ENCODE assay signal across 8 cellular contexts in the genomic region with DNA sequence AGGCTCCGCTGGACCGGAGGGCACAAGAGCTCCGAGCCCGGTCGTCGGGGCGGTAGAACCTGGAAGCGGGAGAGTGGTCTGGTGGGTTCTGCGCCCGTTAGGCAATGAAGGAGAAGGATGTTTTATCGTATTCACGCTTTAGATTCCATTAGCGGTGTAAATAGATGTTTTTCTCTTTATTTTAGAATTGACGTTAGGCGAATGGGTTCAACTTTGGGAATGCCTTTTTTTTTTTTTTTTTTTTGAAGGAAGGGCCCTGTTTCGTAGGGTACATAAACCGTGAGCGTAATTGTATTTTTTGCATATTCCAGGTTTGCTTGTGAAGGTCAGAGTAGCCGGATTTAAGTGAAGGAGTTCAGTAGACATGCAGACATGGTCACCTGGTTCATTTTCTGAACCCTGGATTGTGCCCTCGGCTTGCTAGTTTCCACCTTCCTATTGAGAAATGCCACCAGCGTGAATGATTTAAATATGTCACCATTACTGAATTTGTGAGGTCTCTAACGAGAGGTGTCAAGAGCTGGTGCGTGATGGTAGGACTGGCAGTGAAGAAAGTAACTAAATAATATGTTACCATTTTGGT. TPM values are rescaled to one million over a fixed set of nuclear protein-coding genes. Genes with fewer than 3 reads are reported as not detected.
DNase-seq lines count a peak whose midpoint lies in the region; ATAC-seq, FAIRE-seq and TF ChIP-seq lines count a peak whose summit lies in the region.

No MANE protein-coding gene starts in this region.

- WGBS in psoas muscle, 3 donors, result 5 to 10% (median 7%) methylated on average over 23 of the region's 23 CpGs

- H3K4me3 ChIP-seq in OCI-LY1 (ENCODE audit: low read depth, low read length, poor library complexity, severe bottlenecking), result peak overlapping the region; percentile 82
- peak overlapping the region; percentile 98 for H3K4me3 ChIP-seq in epithelial cell of proximal tubule (ENCODE audit: low read depth, low read length)
- peak overlapping the region; percentile 84 for H3K4me3 ChIP-seq in psoas muscle

- H3K36me3 ChIP-seq in OCI-LY1 (ENCODE audit: insufficient read depth, low read length) (peaks cover 28% of the 10 kb centered on the region), psoas muscle (ENCODE audit: insufficient read depth in 1 of 2, low read depth in 1 of 2) (peaks cover 0 to under 1% of the 10 kb centered on the region in 2 donors)

- H3K4me2 ChIP-seq in OCI-LY1 (ENCODE audit: low read length), result peak overlapping the region; percentile 91

- ATAC-seq in psoas muscle, result no peak

- TF ChIP-seq POLR2A in GM12892 (IDR thresholded peaks at IDR 0.05; ENCODE audit: low read depth, low read length), result no peak

- peak overlapping the region; percentile 80 for H3K9ac ChIP-seq in OCI-LY1 (ENCODE audit: low read length)

- intact Hi-C loops in psoas muscle (cut with DNase I), result no loop called here

- no peaks in the 10 kb centered on the region for H3F3A ChIP-seq in OCI-LY1 (ENCODE audit: insufficient read depth, low read length)

- H3K4me1 ChIP-seq in OCI-LY1 (ENCODE audit: insufficient read depth, low read length, severe bottlenecking) (peaks cover 26% of the 10 kb centered on the region), psoas muscle (peaks cover 13% of the 10 kb centered on the region)

- no peaks in the 10 kb centered on the region for H3K9me2 ChIP-seq in OCI-LY1 (ENCODE audit: low read depth, low read length)

- no peak overlapping the region for H2AFZ ChIP-seq in OCI-LY1 (ENCODE audit: low read length)

- TF ChIP-seq CTCF in OCI-LY1 (IDR thresholded peaks at IDR 0.05; ENCODE audit: low read length), result no peak
- TF ChIP-seq CTCF in epithelial cell of proximal tubule (conservative IDR thresholded peaks at IDR 0.05; ENCODE audit: low read depth, low read length), result no peak
- no peak for TF ChIP-seq CTCF in psoas muscle (IDR thresholded peaks at IDR 0.05)
- TF ChIP-seq CTCF in D721Med (IDR thresholded peaks at IDR 0.05; ENCODE audit: insufficient read depth, missing control alignments), result no peak

- no peaks in the 10 kb centered on the region for H4K20me1 ChIP-seq in OCI-LY1 (ENCODE audit: insufficient read depth, low read length)

- peaks cover 51% of the 10 kb centered on the region for H3K79me2 ChIP-seq in OCI-LY1 (ENCODE audit: insufficient read depth, low read length)

- FAIRE-seq in GM12892 (lab: Jason Lieb, UNC) (peak; percentile 67), D721Med (lab: Jason Lieb, UNC) (no peak)

- H3K9me3 ChIP-seq in OCI-LY1 (ENCODE audit: low read length) (no peaks in the 10 kb centered on the region), psoas muscle (no peaks in the 10 kb centered on the region)

- H3K27me3 ChIP-seq in OCI-LY1 (ENCODE audit: insufficient read depth, low read length), result no peaks in the 10 kb centered on the region
- no peaks in the 10 kb centered on the region for H3K27me3 ChIP-seq in psoas muscle (ENCODE audit: insufficient read depth in 3 of 3, low read length in 2 of 3)

- DNase-seq in GM12892 (ENCODE audit: insufficient read length) (no peak), epithelial cell of proximal tubule (ENCODE audit: low read depth) (no peak), psoas muscle (no peak), COR-L47 (lab: John Stamatoyannopoulos, UW) (no peak), AG20443 (ENCODE audit: low spot score) (no peak), D721Med (ENCODE audit: insufficient read length, low spot score) (no peak)
- DNase-seq in activated CD8-positive, alpha-beta memory T cell treated with anti-CD3 and anti-CD28 coated beads for 24 hours, result no peak

- H3K27ac ChIP-seq in OCI-LY1 (ENCODE audit: low read depth, low read length, poor library complexity, severe bottlenecking), result peak overlapping the region; percentile 77
- H3K27ac ChIP-seq in psoas muscle, result peak overlapping the region; percentile 94

RNA-seq across cellular contexts. Expression of gene RBM6, which starts 0.8 kb away (rescaled TPM):
- polyA plus RNA-seq in GM12892 (2012; ENCODE audit: missing spikeins), result 106 TPM
- 24.0 and 36.6 TPM in 2 replicates for total RNA-seq in epithelial cell of proximal tubule
- 10 to 100 TPM; 21.6 to 41.0 (median 28.0) TPM for total RNA-seq in psoas muscle
- 10 to 100 TPM; 28.3 to 42.8 (median 31.1) TPM for polyA plus RNA-seq in psoas muscle

RNA-seq across cellular contexts. Expression of gene MON1A, which starts 11.1 kb away (rescaled TPM):
- 2.2 TPM for polyA plus RNA-seq in GM12892 (2012; ENCODE audit: missing spikeins)
- 9.1 and 17.9 TPM in 2 replicates for total RNA-seq in epithelial cell of proximal tubule
- 10 to 100 TPM; 13.7 to 15.9 (median 15.0) TPM for total RNA-seq in psoas muscle
- polyA plus RNA-seq in psoas muscle, result 10 to 100 TPM; 19.3 to 37.8 (median 28.3) TPM

RNA-seq across cellular contexts. Expression of gene MST1R, which starts 37.1 kb away (rescaled TPM):
- 3.6 TPM for polyA plus RNA-seq in GM12892 (2012; ENCODE audit: missing spikeins)
- 5.3 and 5.6 TPM in 2 replicates for total RNA-seq in epithelial cell of proximal tubule
- total RNA-seq in psoas muscle, result 1 to 10 TPM in 1 of 4 donors, under 1 TPM in 3; 0.39 to 1.7 (median 0.70) TPM
- under 1 TPM; 0.38 to 0.95 (median 0.57) TPM for polyA plus RNA-seq in psoas muscle
